ENCODE assay signal across 1 cellular context in the genomic region with DNA sequence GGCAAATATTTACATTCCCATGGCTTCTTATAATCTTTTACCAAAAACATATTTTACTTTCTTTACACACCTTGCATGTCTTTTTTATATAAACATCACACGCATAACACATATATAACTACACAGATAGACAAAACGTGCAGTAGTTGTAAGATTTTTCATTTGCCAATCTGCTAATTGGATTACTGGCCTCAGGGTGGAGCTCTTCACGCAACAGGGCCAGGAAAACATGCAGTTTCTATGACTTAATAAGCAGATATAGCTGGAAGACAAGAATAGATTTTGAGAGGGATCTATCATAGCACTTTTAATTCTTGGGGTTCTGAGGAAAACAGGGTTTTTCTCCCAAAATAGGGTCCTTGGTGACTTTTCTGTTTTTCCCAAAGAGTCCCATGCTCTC.
TF ChIP-seq lines count a peak whose summit lies in the region.

No MANE protein-coding gene starts in this region.

TF ChIP-seq in HCT116, 20 proteins besides CTCF, POLR2A, EP300 and RAD21:
- TF ChIP-seq, protein P1, sequence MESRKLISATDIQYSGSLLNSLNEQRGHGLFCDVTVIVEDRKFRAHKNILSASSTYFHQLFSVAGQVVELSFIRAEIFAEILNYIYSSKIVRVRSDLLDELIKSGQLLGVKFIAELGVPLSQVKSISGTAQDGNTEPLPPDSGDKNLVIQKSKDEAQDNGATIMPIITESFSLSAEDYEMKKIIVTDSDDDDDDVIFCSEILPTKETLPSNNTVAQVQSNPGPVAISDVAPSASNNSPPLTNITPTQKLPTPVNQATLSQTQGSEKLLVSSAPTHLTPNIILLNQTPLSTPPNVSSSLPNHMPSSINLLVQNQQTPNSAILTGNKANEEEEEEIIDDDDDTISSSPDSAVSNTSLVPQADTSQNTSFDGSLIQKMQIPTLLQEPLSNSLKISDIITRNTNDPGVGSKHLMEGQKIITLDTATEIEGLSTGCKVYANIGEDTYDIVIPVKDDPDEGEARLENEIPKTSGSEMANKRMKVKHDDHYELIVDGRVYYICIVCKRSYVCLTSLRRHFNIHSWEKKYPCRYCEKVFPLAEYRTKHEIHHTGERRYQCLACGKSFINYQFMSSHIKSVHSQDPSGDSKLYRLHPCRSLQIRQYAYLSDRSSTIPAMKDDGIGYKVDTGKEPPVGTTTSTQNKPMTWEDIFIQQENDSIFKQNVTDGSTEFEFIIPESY (IDR thresholded peaks at IDR 0.05; ENCODE audit: extremely low read depth, insufficient replicate concordance, low read length), result no peak
- TF ChIP-seq EZH2 (IDR thresholded peaks at IDR 0.05) (no peak), JUND (IDR thresholded peaks at IDR 0.05) (no peak), EGR1 (IDR thresholded peaks at IDR 0.05; ENCODE audit: low read depth) (no peak), SP1 (IDR thresholded peaks at IDR 0.05; ENCODE audit: low read depth) (no peak), CBX3 (IDR thresholded peaks at IDR 0.05; ENCODE audit: low read depth) (no peak), CEBPB (IDR thresholded peaks at IDR 0.05; ENCODE audit: low read depth) (no peak), SIN3A (IDR thresholded peaks at IDR 0.05; ENCODE audit: low read depth) (no peak), ZNF274 (IDR thresholded peaks at IDR 0.05; ENCODE audit: low read depth, low read length) (no peak), TCF7L2 (IDR thresholded peaks at IDR 0.05; ENCODE audit: borderline replicate concordance, extremely low read depth, insufficient read depth, insufficient read length) (no peak)
- TF ChIP-seq, protein P2, sequence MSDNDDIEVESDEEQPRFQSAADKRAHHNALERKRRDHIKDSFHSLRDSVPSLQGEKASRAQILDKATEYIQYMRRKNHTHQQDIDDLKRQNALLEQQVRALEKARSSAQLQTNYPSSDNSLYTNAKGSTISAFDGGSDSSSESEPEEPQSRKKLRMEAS (IDR thresholded peaks at IDR 0.05), result no peak
- TF ChIP-seq, protein P3, sequence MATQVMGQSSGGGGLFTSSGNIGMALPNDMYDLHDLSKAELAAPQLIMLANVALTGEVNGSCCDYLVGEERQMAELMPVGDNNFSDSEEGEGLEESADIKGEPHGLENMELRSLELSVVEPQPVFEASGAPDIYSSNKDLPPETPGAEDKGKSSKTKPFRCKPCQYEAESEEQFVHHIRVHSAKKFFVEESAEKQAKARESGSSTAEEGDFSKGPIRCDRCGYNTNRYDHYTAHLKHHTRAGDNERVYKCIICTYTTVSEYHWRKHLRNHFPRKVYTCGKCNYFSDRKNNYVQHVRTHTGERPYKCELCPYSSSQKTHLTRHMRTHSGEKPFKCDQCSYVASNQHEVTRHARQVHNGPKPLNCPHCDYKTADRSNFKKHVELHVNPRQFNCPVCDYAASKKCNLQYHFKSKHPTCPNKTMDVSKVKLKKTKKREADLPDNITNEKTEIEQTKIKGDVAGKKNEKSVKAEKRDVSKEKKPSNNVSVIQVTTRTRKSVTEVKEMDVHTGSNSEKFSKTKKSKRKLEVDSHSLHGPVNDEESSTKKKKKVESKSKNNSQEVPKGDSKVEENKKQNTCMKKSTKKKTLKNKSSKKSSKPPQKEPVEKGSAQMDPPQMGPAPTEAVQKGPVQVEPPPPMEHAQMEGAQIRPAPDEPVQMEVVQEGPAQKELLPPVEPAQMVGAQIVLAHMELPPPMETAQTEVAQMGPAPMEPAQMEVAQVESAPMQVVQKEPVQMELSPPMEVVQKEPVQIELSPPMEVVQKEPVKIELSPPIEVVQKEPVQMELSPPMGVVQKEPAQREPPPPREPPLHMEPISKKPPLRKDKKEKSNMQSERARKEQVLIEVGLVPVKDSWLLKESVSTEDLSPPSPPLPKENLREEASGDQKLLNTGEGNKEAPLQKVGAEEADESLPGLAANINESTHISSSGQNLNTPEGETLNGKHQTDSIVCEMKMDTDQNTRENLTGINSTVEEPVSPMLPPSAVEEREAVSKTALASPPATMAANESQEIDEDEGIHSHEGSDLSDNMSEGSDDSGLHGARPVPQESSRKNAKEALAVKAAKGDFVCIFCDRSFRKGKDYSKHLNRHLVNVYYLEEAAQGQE (IDR thresholded peaks at IDR 0.05; ENCODE audit: low read depth), result no peak
- TF ChIP-seq, protein P4, sequence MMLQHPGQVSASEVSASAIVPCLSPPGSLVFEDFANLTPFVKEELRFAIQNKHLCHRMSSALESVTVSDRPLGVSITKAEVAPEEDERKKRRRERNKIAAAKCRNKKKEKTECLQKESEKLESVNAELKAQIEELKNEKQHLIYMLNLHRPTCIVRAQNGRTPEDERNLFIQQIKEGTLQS (IDR thresholded peaks at IDR 0.05), result no peak
